In the genomic region with DNA sequence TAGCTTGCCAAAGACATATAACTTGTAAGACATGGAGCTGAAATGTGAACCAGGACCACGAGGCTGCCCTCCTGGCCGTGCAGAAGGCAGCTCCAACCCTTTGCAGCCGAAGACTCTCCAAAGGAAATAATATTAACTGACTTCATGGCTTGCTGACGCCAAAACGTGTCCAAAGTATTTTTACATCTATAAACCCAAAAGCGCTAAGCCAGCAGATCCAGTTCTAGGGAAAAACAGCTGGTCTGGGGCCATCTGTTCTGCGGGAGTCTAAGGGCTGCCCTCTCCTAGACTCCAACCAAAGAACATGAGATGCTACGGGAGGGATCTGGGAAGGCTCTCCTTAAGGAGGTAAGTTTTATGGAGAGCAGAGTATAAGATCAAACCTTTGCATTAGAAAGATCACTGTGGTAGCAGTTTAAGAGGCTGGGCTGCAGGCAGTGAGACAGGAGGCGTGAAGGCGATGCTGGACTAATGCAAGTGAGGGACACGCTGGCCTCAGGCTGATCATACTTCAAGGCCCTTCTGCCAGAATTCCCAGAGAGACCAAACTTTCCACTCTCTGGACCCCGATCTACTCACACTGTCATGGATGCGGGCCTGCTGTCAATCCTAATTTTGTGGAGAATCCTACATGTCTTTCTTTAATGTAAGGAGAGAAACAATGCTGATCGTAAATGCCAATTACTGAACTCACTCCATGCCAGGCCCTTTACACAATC, we compare ENCODE assay signal across 8 cellular contexts. TPM values are rescaled to one million over a fixed set of nuclear protein-coding genes. Genes with fewer than 3 reads are reported as not detected.
A peak's percentile ranks its signal among the peaks of the same experiment; 100 is the strongest.
DNase-seq lines count a peak whose midpoint lies in the region; ATAC-seq and TF ChIP-seq lines count a peak whose summit lies in the region.

No MANE protein-coding gene starts in this region.

- ATAC-seq in heart right ventricle (no peak), left cardiac atrium (no peak)

- H3K36me3 ChIP-seq in heart right ventricle, result peaks cover 0 to 7% (median 0%) of the 10 kb centered on the region in 9 donors
- no peaks in the 10 kb centered on the region for H3K36me3 ChIP-seq in brain microvascular endothelial cell (replicated peaks)
- H3K36me3 ChIP-seq in vagina, result no peaks in the 10 kb centered on the region

- in situ Hi-C loops in brain microvascular endothelial cell (cut with HindIII; ENCODE audit: low pct_ligation_motif_present, low sequenced_read_pairs), result no loop called here

- H3K27ac ChIP-seq in heart right ventricle (peak overlapping the region in 9 of 10 donors; percentile 90 to 96 (median 93)), brain microvascular endothelial cell (no peak overlapping the region), vagina (peak overlapping the region; percentile 92)

- intact Hi-C loops in heart right ventricle (cut with DNase I), result loop anchor here in 1 of 10 donors (5.0 kb wide), 1 partner anchor 41 kb away; no protein-coding TSS in a partner anchor
- intact Hi-C loops in left cardiac atrium (cut with DNase I), result no loop called here
- intact Hi-C loops in vagina (cut with DNase I), result no loop called here

- H3K9me3 ChIP-seq in heart right ventricle (no peaks in the 10 kb centered on the region), vagina (no peaks in the 10 kb centered on the region)

- H3K4me3 ChIP-seq in heart right ventricle, result peak overlapping the region; percentile 51 to 76 (median 62)
- peak overlapping the region; percentile 82 for H3K4me3 ChIP-seq in brain microvascular endothelial cell (ENCODE audit: low read depth, low read length)
- peak overlapping the region; percentile 56 to 69 for H3K4me3 ChIP-seq in vagina

- no peak for TF ChIP-seq POLR2A in vagina (IDR thresholded peaks at IDR 0.05)

- no peaks in the 10 kb centered on the region for H3K27me3 Mint-ChIP-seq in mesothelial cell of epicardium (ENCODE audit: low read depth)

- H3K4me1 ChIP-seq in heart right ventricle (peaks cover 4 to 62% (median 28%) of the 10 kb centered on the region in 9 donors), vagina (peaks cover 18% of the 10 kb centered on the region)

- H3K36me3 Mint-ChIP-seq in mesothelial cell of epicardium, result peaks cover 3% of the 10 kb centered on the region

- no peak for DNase-seq in heart right ventricle
- DNase-seq in left cardiac atrium, result no peak
- no peak for DNase-seq in brain microvascular endothelial cell
- no peak for DNase-seq in mesothelial cell of epicardium (ENCODE audit: low spot score in 2 of 2, unreplicated experiment in 2 of 2)
- no peak for DNase-seq in vagina (ENCODE audit: extremely low spot score in 2 of 2)
- DNase-seq in NCI-H748 (lab: John Stamatoyannopoulos, UW; ENCODE audit: unreplicated experiment), result no peak
- no peak for DNase-seq in cortex of kidney (lab: John Stamatoyannopoulos, UW)
- DNase-seq in NCI-H2029 treated with DMSO at 0.1 percent for 48 hours (lab: John Stamatoyannopoulos, UW), result no peak

- WGBS in heart right ventricle, 2 donors, result 76 to 81% methylated on average over 14 of the region's 14 CpGs

- peak overlapping the region; percentile 86 for H3K4me3 Mint-ChIP-seq in mesothelial cell of epicardium

- H3K4me1 Mint-ChIP-seq in mesothelial cell of epicardium, result peaks cover 27% of the 10 kb centered on the region

- no peaks in the 10 kb centered on the region for H3K9me3 Mint-ChIP-seq in mesothelial cell of epicardium

- H3K27ac Mint-ChIP-seq in mesothelial cell of epicardium, result peak overlapping the region; percentile 93

- TF ChIP-seq CTCF in heart right ventricle (IDR thresholded peaks at IDR 0.05) (no peak), brain microvascular endothelial cell (IDR thresholded peaks at IDR 0.05; ENCODE audit: low read depth, low read length, missing control alignments) (no peak), mesothelial cell of epicardium (IDR thresholded peaks at IDR 0.05; ENCODE audit: unreplicated experiment) (no peak), vagina (IDR thresholded peaks at IDR 0.05) (no peak)

- H3K27me3 ChIP-seq in heart right ventricle (no peaks in the 10 kb centered on the region), brain microvascular endothelial cell (replicated peaks) (no peaks in the 10 kb centered on the region), vagina (no peaks in the 10 kb centered on the region)

RNA-seq across cellular contexts. Expression of gene TMEM53, which starts 1.2 kb away (rescaled TPM):
- total RNA-seq in heart right ventricle, result 10 to 100 TPM in 8 of 10 donors, 1 to 10 TPM in 2; 6.6 to 18.6 (median 12.2) TPM
- 10 to 100 TPM in 1 of 2 donors, 1 to 10 TPM in 1; 8.7 to 21.0 TPM for polyA plus RNA-seq in heart right ventricle
- total RNA-seq in left cardiac atrium, result 10 to 100 TPM; 11.1 to 11.4 TPM
- total RNA-seq in mesothelial cell of epicardium, result 8.9 to 9.9 TPM (median 9.8 TPM) in 3 replicates
- 7.9 TPM for total RNA-seq in vagina

RNA-seq across cellular contexts. Expression of gene ARMH1, which starts 1.4 kb away (rescaled TPM):
- total RNA-seq in heart right ventricle (1 to 10 TPM in 3 of 10 donors, under 1 TPM in 2, not detected in 5; 0.62 to 3.3 (median 1.1) TPM), left cardiac atrium (1 to 10 TPM in 1 of 2 donors, under 1 TPM in 1; 0.16 to 1.2 TPM), mesothelial cell of epicardium (14.9 to 19.1 TPM (median 17.9 TPM) in 3 replicates), vagina (not detected)
- 1 to 10 TPM; 1.6 to 2.5 TPM for polyA plus RNA-seq in heart right ventricle

RNA-seq across cellular contexts. Expression of gene RNU5D-1, which starts 57.9 kb away (rescaled TPM):
- total RNA-seq in heart right ventricle (not detected), left cardiac atrium (not detected), mesothelial cell of epicardium (not detected in 3 replicates), vagina (not detected)
- not detected for polyA plus RNA-seq in heart right ventricle
